8 cellular contexts compared by ENCODE assay signal in genomic region chr7:2519119-2519930, GRCh38. TPM values are rescaled to one million over a fixed set of nuclear protein-coding genes. Genes with fewer than 3 reads are reported as not detected.
DNase-seq lines count a peak whose midpoint lies in the region; ATAC-seq and TF ChIP-seq lines count a peak whose summit lies in the region.

LFNG (plus strand) TSS chr7:2519774; CDS start chr7:2519862, 88 bp downstream.

- peaks cover 27% of the 10 kb centered on the region for H3K79me2 ChIP-seq in mammary epithelial cell (ENCODE audit: insufficient read depth, low read length)

- dilution Hi-C loops in mammary epithelial cell (cut with HindIII; ENCODE audit: low sequenced_read_pairs): loop anchor here (5.0 kb wide), 2 partner anchors 37 to 103 kb away; no protein-coding TSS in a partner anchor

- no peaks in the 10 kb centered on the region for H3K36me3 ChIP-seq in A673 (ENCODE audit: insufficient read depth, low read length, poor library complexity, severe bottlenecking)
- H3K36me3 ChIP-seq in WERI-Rb-1: peaks cover 10% of the 10 kb centered on the region
- H3K36me3 ChIP-seq in mammary epithelial cell (ENCODE audit: insufficient read depth, low read length): no peaks in the 10 kb centered on the region

- H4K20me1 ChIP-seq in mammary epithelial cell (ENCODE audit: insufficient read depth, low read length): no peaks in the 10 kb centered on the region

- H3K27ac ChIP-seq in A673 (ENCODE audit: low read depth, low read length, poor library complexity, severe bottlenecking): peak within 1 kb of the TSS; percentile 47
- H3K27ac ChIP-seq in WERI-Rb-1: peak within 1 kb of the TSS; percentile 68
- H3K27ac ChIP-seq in mammary epithelial cell (ENCODE audit: insufficient read depth, low read depth, low read length): no peak within 1 kb of the TSS

- intact Hi-C loops in A673 (cut with micrococcal nuclease; ENCODE audit: unreplicated experiment) (loop anchor here (5.0 kb wide), 1 partner anchor 38 kb away; the partner anchor contains the start of genes BRAT1 and IQCE), mammary epithelial cell (cut with micrococcal nuclease) (no loop called here)

- peak within 1 kb of the TSS; percentile 93 for H3K4me2 ChIP-seq in mammary epithelial cell (ENCODE audit: insufficient read depth, low read depth, low read length)

- ATAC-seq in GM18858 (IDR thresholded peaks at IDR 0.05; ENCODE audit: unreplicated experiment): peak; percentile 80
- peak; percentile 72 for ATAC-seq in HG03064 (IDR thresholded peaks at IDR 0.05; ENCODE audit: low read depth, unreplicated experiment)

- POLR2A ChIA-PET in A673 (lab: Charles Lee; ENCODE audit: low non-redundant PET): interaction anchor here (0.6 kb wide), 2 partner anchors 10 to 21 kb away, joined by 3 to 5 read pairs; no protein-coding TSS in a partner anchor

- H3K4me3 ChIP-seq in A673 (ENCODE audit: low read depth, low read length, poor library complexity, severe bottlenecking): peak within 1 kb of the TSS; percentile 59
- H3K4me3 ChIP-seq in WERI-Rb-1 (ENCODE audit: low read depth, low read length): peak within 1 kb of the TSS; percentile 49
- H3K4me3 ChIP-seq in mammary epithelial cell (replicated peaks in 1 of 3; ENCODE audit: insufficient read depth in 1 of 3, low read depth in 2 of 3, low read length in 3 of 3): peak within 1 kb of the TSS; percentile 42 to 79 (median 77)

- H2AFZ ChIP-seq in mammary epithelial cell (ENCODE audit: low read depth, low read length): peak within 1 kb of the TSS; percentile 64

- WGBS in mammary epithelial cell (ENCODE audit: low coverage, missing lambda C conversion rate): 0% methylated on average over 11 of the region's 95 CpGs

- H3K27me3 Mint-ChIP-seq in immature natural killer cell (ENCODE audit: low read depth in 3 of 3): peaks cover 13 to 38% (median 25%) of the 10 kb centered on the region in 3 donors

- no peaks in the 10 kb centered on the region for H3K9me3 Mint-ChIP-seq in immature natural killer cell

- H3K27ac Mint-ChIP-seq in immature natural killer cell: peak within 1 kb of the TSS; percentile 87 to 97 (median 94)

- CTCF ChIA-PET in A673 (lab: Charles Lee): no interaction called here
- CTCF ChIA-PET in mammary epithelial cell (lab: Charles Lee; ENCODE audit: low non-redundant PET): no interaction called here

- H3K4me1 Mint-ChIP-seq in immature natural killer cell: peaks cover 37% of the 10 kb centered on the region in 2 donors

- peak within 1 kb of the TSS; percentile 6 for H3K9ac ChIP-seq in mammary epithelial cell (ENCODE audit: insufficient read depth, low read length)

- no peaks in the 10 kb centered on the region for H3K27me3 ChIP-seq in A673 (replicated peaks; ENCODE audit: insufficient read depth, low read depth, low read length, poor library complexity)
- no peaks in the 10 kb centered on the region for H3K27me3 ChIP-seq in WERI-Rb-1 (ENCODE audit: insufficient read depth, low read depth, severe bottlenecking)
- no peaks in the 10 kb centered on the region for H3K27me3 ChIP-seq in mammary epithelial cell (ENCODE audit: insufficient read depth, low read length)

- BruUV-seq in A673 (replicated peaks; lab: Mats Ljungman, UMichigan) (no TSS peak), mammary epithelial cell (replicated peaks; lab: Mats Ljungman, UMichigan) (no TSS peak)

- no peaks in the 10 kb centered on the region for H3K9me3 ChIP-seq in A673 (ENCODE audit: low read depth, low read length, poor library complexity, severe bottlenecking)
- no peaks in the 10 kb centered on the region for H3K9me3 ChIP-seq in WERI-Rb-1 (ENCODE audit: severe bottlenecking)
- H3K9me3 ChIP-seq in mammary epithelial cell (replicated peaks; ENCODE audit: insufficient read depth, low read length): no peaks in the 10 kb centered on the region

- no peak for TF ChIP-seq CTCF in A673 (conservative IDR thresholded peaks at IDR 0.05; ENCODE audit: low read depth, low read length)
- TF ChIP-seq CTCF in WERI-Rb-1 (IDR thresholded peaks at IDR 0.05; ENCODE audit: low read depth, low read length): no peak
- TF ChIP-seq CTCF in mammary epithelial cell (conservative IDR thresholded peaks at IDR 0.05 in 1 of 2, IDR thresholded peaks at IDR 0.05 in 1 of 2; ENCODE audit: extremely low read depth in 1 of 2, insufficient read depth in 1 of 2, low read depth in 1 of 2, low read length in 2 of 2): no peak

- in situ Hi-C loops in mammary epithelial cell (cut with MboI; ENCODE audit: low sequenced_read_pairs in 2 of 2): no loop called here

- peaks cover 43% of the 10 kb centered on the region for H3K4me1 ChIP-seq in A673 (ENCODE audit: insufficient read depth, low read length, poor library complexity, severe bottlenecking)
- H3K4me1 ChIP-seq in mammary epithelial cell (ENCODE audit: insufficient read depth, low read length): peaks cover 61% of the 10 kb centered on the region

- DNase-seq in A673 (ENCODE audit: low spot score) (peak; percentile 95), NCI-H2171 treated with DMSO at 0.1 percent for 48 hours (lab: John Stamatoyannopoulos, UW) (peak; percentile 84), WERI-Rb-1 (peak; percentile 87), mammary epithelial cell (peak; percentile 86), immature natural killer cell (peak; percentile 87 to 91 (median 90)), smooth muscle cell of the brain vasculature (ENCODE audit: low read depth, low spot score) (peak; percentile 65)

- peak within 1 kb of the TSS; percentile 95 to 99 (median 97) for H3K4me3 Mint-ChIP-seq in immature natural killer cell

- peaks cover 0 to 5% (median 0%) of the 10 kb centered on the region in 3 donors for H3K36me3 Mint-ChIP-seq in immature natural killer cell

RNA-seq across cellular contexts. Expression of gene LFNG, which starts in this region (rescaled TPM):
- total RNA-seq in A673 (2021) (8.7 and 11.7 TPM in 2 replicates), mammary epithelial cell (100 to 1,000 TPM in 1 of 2 donors, 10 to 100 TPM in 1; 29.7 to 105 TPM)
- polyA plus RNA-seq in mammary epithelial cell (35.5 TPM), immature natural killer cell (1 to 10 TPM; 2.2 to 2.6 (median 2.3) TPM)
- polyA minus RNA-seq in mammary epithelial cell: 15.9 TPM

Comparison
In these comparisons a context has a peak if more than half of its experiments do, and no peak if none do; other contexts are left out.
1. RNA of gene LFNG (polyA plus RNA-seq): 35.5 TPM in mammary epithelial cell (single experiment); 2.2 to 2.6 TPM in immature natural killer cell; every median in the first group is over 10 times any median in the second.
2. Peak in every context shown above with its lines, with median percentiles within 50 percentile points of each other: DNase-seq and H3K4me3 ChIP-seq.